In genomic region chr6:158211273-158212055, GRCh38 we compare ENCODE assay signal across 1 cellular context.
TF ChIP-seq lines count a peak whose summit lies in the region.

No MANE protein-coding gene starts in this region.

TF ChIP-seq in SK-N-SH treated with all-trans-retinoic acid at 6 μM for 48 hours, 23 proteins besides CTCF, POLR2A, EP300 and RAD21 (continued from another document):
- no peak for TF ChIP-seq PPARA (CRISPR knock-in tag; IDR thresholded peaks at IDR 0.05; ENCODE audit: borderline replicate concordance)
- no peak for TF ChIP-seq CSDC2 (CRISPR knock-in tag; IDR thresholded peaks at IDR 0.05)
